Comparison of ENCODE assay signal across 33 cellular contexts in the genomic region with DNA sequence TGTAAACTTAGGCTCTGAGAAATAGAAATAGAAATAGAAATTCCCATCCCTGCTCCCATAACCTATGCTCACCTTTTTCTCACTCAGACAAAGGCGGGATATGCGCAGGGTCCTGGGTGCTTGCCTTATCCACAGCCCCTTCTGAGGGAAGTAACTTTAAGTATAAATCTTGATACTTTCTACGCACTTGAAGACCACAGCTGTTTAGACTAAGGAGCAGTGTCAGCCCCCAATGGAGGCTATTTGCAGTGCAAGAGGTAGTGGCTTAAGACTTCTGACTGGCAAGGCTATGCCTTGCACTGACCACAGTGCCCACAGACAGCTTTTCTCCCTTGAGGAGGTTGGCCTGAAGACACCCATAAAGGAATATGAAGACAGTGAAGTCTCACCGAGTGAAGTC. TPM values are rescaled to one million over a fixed set of nuclear protein-coding genes. Genes with fewer than 3 reads are reported as not detected.
"Had no signal": no experiment of that assay in that cellular context is flagged by ENCODE, and none has a peak within 500 bp of the region (broad histone marks: within the 10 kb centered on the region; RNA-seq: fewer than 3 reads in every experiment).

No MANE protein-coding gene starts in this region.

- H3K27ac ChIP-seq: brain microvascular endothelial cell, SJCRH30, SK-N-MC, WERI-Rb-1 had no signal

- H3K27me3 Mint-ChIP-seq: activated CD4-positive, alpha-beta memory T cell treated with anti-CD3 and anti-CD28 coated beads, Interleukin-2, amount 10 ng/mL, durations not matched to agents 7 days and 5 days; activated naive CD8-positive, alpha-beta T cell treated with anti-CD3 and anti-CD28 coated beads for 36 hours; activated T-helper 17 cell treated with anti-CD3 and anti-CD28 coated beads, Interleukin-2, amount 50 U/mL, for 72 hours; T-helper 17 cell had no signal

- H3K4me3 Mint-ChIP-seq: activated CD4-positive, alpha-beta memory T cell treated with anti-CD3 and anti-CD28 coated beads, Interleukin-2, amount 10 ng/mL, durations not matched to agents 7 days and 5 days; activated CD8-positive, alpha-beta memory T cell treated with anti-CD3 and anti-CD28 coated beads, Interleukin-2, amount 10 ng/mL, durations not matched to agents 7 days and 5 days; activated naive CD8-positive, alpha-beta T cell treated with anti-CD3 and anti-CD28 coated beads for 36 hours; activated T-helper 17 cell treated with anti-CD3 and anti-CD28 coated beads, Interleukin-2, amount 50 U/mL, for 72 hours; T-cell; T-helper 17 cell had no signal

- ATAC-seq: activated CD8-positive, alpha-beta memory T cell treated with anti-CD3 and anti-CD28 coated beads, Interleukin-2, amount 10 ng/mL, durations not matched to agents 7 days and 5 days; activated T-helper 17 cell treated with anti-CD3 and anti-CD28 coated beads, Interleukin-2, amount 50 U/mL, for 72 hours; Panc1; T-cell; T-helper 17 cell had no signal

- H3K4me1 Mint-ChIP-seq: activated naive CD8-positive, alpha-beta T cell treated with anti-CD3 and anti-CD28 coated beads for 36 hours; activated T-helper 17 cell treated with anti-CD3 and anti-CD28 coated beads, Interleukin-2, amount 50 U/mL, for 72 hours; T-helper 17 cell had no signal

- H3K4me3 ChIP-seq: SJCRH30, SK-N-MC had no signal

- H3K9me3 ChIP-seq: SJCRH30 had no signal

- H3K27me3 ChIP-seq: brain microvascular endothelial cell, SJCRH30 had no signal

- H3K36me3 Mint-ChIP-seq: activated CD8-positive, alpha-beta memory T cell treated with anti-CD3 and anti-CD28 coated beads, Interleukin-2, amount 10 ng/mL, durations not matched to agents 7 days and 5 days; activated naive CD8-positive, alpha-beta T cell treated with anti-CD3 and anti-CD28 coated beads for 36 hours; T-cell had no signal

- H3K27ac Mint-ChIP-seq: activated CD4-positive, alpha-beta memory T cell treated with anti-CD3 and anti-CD28 coated beads, Interleukin-2, amount 10 ng/mL, durations not matched to agents 7 days and 5 days; activated CD8-positive, alpha-beta memory T cell treated with anti-CD3 and anti-CD28 coated beads, Interleukin-2, amount 10 ng/mL, durations not matched to agents 7 days and 5 days; activated naive CD8-positive, alpha-beta T cell treated with anti-CD3 and anti-CD28 coated beads for 36 hours; activated T-helper 17 cell treated with anti-CD3 and anti-CD28 coated beads, Interleukin-2, amount 50 U/mL, for 72 hours; T-cell; T-helper 17 cell had no signal

- H3K9me3 Mint-ChIP-seq: activated naive CD8-positive, alpha-beta T cell treated with anti-CD3 and anti-CD28 coated beads for 36 hours had no signal

- DNase-seq: activated CD4-positive, alpha-beta memory T cell treated with anti-CD3 and anti-CD28 coated beads, Interleukin-2, amount 10 ng/mL, durations not matched to agents 7 days and 5 days; activated CD4-positive, alpha-beta T cell treated with anti-CD3 and anti-CD28 coated beads for 1 hour; activated CD4-positive, alpha-beta T cell treated with anti-CD3 and anti-CD28 coated beads for 48 hours; activated CD4-positive, CD25-positive, alpha-beta regulatory T cell; activated CD8-positive, alpha-beta memory T cell treated with anti-CD3 and anti-CD28 coated beads for 24 hours; activated CD8-positive, alpha-beta memory T cell treated with anti-CD3 and anti-CD28 coated beads, Interleukin-2, amount 10 ng/mL, durations not matched to agents 7 days and 5 days; activated CD8-positive, alpha-beta memory T cell treated with anti-CD3 and anti-CD28 coated beads, Interleukin-2, amount 50 U/mL, for 48 hours; activated effector memory CD4-positive, alpha-beta T cell treated with anti-CD3 and anti-CD28 coated beads, Interleukin-2, amount 50 U/mL, for 16 hours; activated naive CD4-positive, alpha-beta T cell; activated naive CD4-positive, alpha-beta T cell treated with anti-CD3 and anti-CD28 coated beads, Interleukin-2, amount 50 U/mL, for 16 hours; activated naive CD8-positive, alpha-beta T cell treated with anti-CD3 and anti-CD28 coated beads for 36 hours; activated T-cell treated with anti-CD3 and anti-CD28 coated beads, Interleukin-2, amount 50 U/mL, for 48 hours; amniotic stem cell; aorta; brain microvascular endothelial cell; central memory CD4-positive, alpha-beta T cell; NCI-H1092 treated with DMSO at 0.1 percent for 48 hours; NCI-H187; NCI-H2029 treated with DMSO at 0.1 percent for 48 hours; NCI-H2107; NCI-H2171; NCI-H510A; NCI-H526; SJCRH30; T-cell; T-helper 17 cell; T-helper 9 cell had no signal

- H3K36me3 ChIP-seq: brain microvascular endothelial cell, SJCRH30, WERI-Rb-1 had no signal

- H3K4me1 ChIP-seq: SJCRH30 had no signal

RNA-seq across cellular contexts. Expression of a gene that starts 35.2 kb away (rescaled TPM):
- total RNA-seq: activated CD4-positive, alpha-beta memory T cell treated with anti-CD3 and anti-CD28 coated beads, Interleukin-2, amount 10 ng/mL, durations not matched to agents 7 days and 5 days; activated CD8-positive, alpha-beta memory T cell treated with anti-CD3 and anti-CD28 coated beads, Interleukin-2, amount 10 ng/mL, durations not matched to agents 7 days and 5 days; activated naive CD8-positive, alpha-beta T cell treated with anti-CD3 and anti-CD28 coated beads for 36 hours; activated T-helper 17 cell treated with anti-CD3 and anti-CD28 coated beads, Interleukin-2, amount 50 U/mL, for 72 hours; aorta; M059J; RPMI7951; SJCRH30; T-cell; T-helper 17 cell had no signal
